In genomic region chr19:48993175-48994034, GRCh38 we compare ENCODE assay signal across 8 cellular contexts. TPM values are rescaled to one million over a fixed set of nuclear protein-coding genes. Genes with fewer than 3 reads are reported as not detected.
DNase-seq lines count a peak whose midpoint lies in the region; ATAC-seq and TF ChIP-seq lines count a peak whose summit lies in the region.

TSS of gene GYS1 (minus strand) at chr19:48993309. CDS start at chr19:48993112, 197 bp downstream.
TSS of gene RUVBL2 (plus strand) at chr19:48993887. CDS start at chr19:48993912, 25 bp downstream.

- in situ Hi-C loops in transverse colon (cut with MboI; ENCODE audit: low pct_ligation_motif_present in 1 of 4, low pct_unique_long_range_greater_than_20kb in 1 of 4, low sequenced_read_pairs in 3 of 4): no loop called here

- peaks cover 26% of the 10 kb centered on the region for H3K36me3 Mint-ChIP-seq in activated naive CD8-positive, alpha-beta T cell treated with anti-CD3 and anti-CD28 coated beads, Interleukin-2, amount 50 U/mL, for 24 hours (ENCODE audit: low read depth)

- 0% methylated on average over 10 to 56 of the region's 56 CpGs for WGBS in transverse colon (ENCODE audit: low coverage in 1 of 2), 2 donors

- no peaks in the 10 kb centered on the region for H3K4me1 ChIP-seq in parathyroid adenoma
- H3K4me1 ChIP-seq in transverse colon: peaks cover 16 to 36% (median 29%) of the 10 kb centered on the region in 4 donors

- H3K4me2 ChIP-seq in parathyroid adenoma (ENCODE audit: low read length): peak within 1 kb of the TSS; percentile 96

- H3K9me3 ChIP-seq in parathyroid adenoma (ENCODE audit: control insufficient read depth, low read length) (no peaks in the 10 kb centered on the region), transverse colon (no peaks in the 10 kb centered on the region)

- H3K27me3 ChIP-seq in parathyroid adenoma (ENCODE audit: control insufficient read depth, insufficient read depth, low read length) (no peaks in the 10 kb centered on the region), transverse colon (no peaks in the 10 kb centered on the region)

- peaks cover 20% of the 10 kb centered on the region for H3K79me2 ChIP-seq in parathyroid adenoma

- TF ChIP-seq CTCF in GM12865 (IDR thresholded peaks at IDR 0.05; ENCODE audit: insufficient read depth, low read depth, low read length, missing control alignments) (peak; percentile 98), parathyroid adenoma (IDR thresholded peaks at IDR 0.05) (peak; percentile 100), transverse colon (IDR thresholded peaks at IDR 0.05) (peak; percentile 97 to 100 (median 99))

- H3K9ac ChIP-seq in parathyroid adenoma: peak within 1 kb of the TSS; percentile 61

- no peaks in the 10 kb centered on the region for H3K9me3 Mint-ChIP-seq in activated naive CD8-positive, alpha-beta T cell treated with anti-CD3 and anti-CD28 coated beads, Interleukin-2, amount 50 U/mL, for 24 hours

- no peak for TF ChIP-seq EP300 in transverse colon (IDR thresholded peaks at IDR 0.05; ENCODE audit: low read depth)

- ATAC-seq in HG02678 (IDR thresholded peaks at IDR 0.05; ENCODE audit: unreplicated experiment) (peak; percentile 88), Right ventricle myocardium superior (ENCODE audit: poor library complexity) (peak; percentile 94)
- ATAC-seq in activated naive CD8-positive, alpha-beta T cell treated with anti-CD3 and anti-CD28 coated beads, Interleukin-2, amount 50 U/mL, for 24 hours: peak; percentile 95

- H3K36me3 ChIP-seq in parathyroid adenoma (ENCODE audit: control insufficient read depth, insufficient read depth, low read length) (no peaks in the 10 kb centered on the region), transverse colon (peaks cover 0 to 2% (median 0%) of the 10 kb centered on the region in 4 donors)

- H3K27ac Mint-ChIP-seq in activated naive CD8-positive, alpha-beta T cell treated with anti-CD3 and anti-CD28 coated beads, Interleukin-2, amount 50 U/mL, for 24 hours: peak within 1 kb of the TSS; percentile 99

- H3K27ac ChIP-seq in parathyroid adenoma (peak within 1 kb of the TSS; percentile 88), transverse colon (peak within 1 kb of the TSS; percentile 89 to 96 (median 94))

- peak within 1 kb of the TSS; percentile 95 for H3K4me3 ChIP-seq in GM12865 (ENCODE audit: low read depth, low read length)
- peak within 1 kb of the TSS; percentile 88 for H3K4me3 ChIP-seq in parathyroid adenoma (ENCODE audit: low read depth, low read length)
- H3K4me3 ChIP-seq in transverse colon: peak within 1 kb of the TSS; percentile 47 to 87 (median 54)

- peaks cover 39% of the 10 kb centered on the region for H3K4me1 Mint-ChIP-seq in activated naive CD8-positive, alpha-beta T cell treated with anti-CD3 and anti-CD28 coated beads, Interleukin-2, amount 50 U/mL, for 24 hours

- peak; percentile 92 for TF ChIP-seq POLR2A in transverse colon (IDR thresholded peaks at IDR 0.05)

- DNase-seq in GM12865 (ENCODE audit: low read depth): peak; percentile 100
- peak; percentile 99 for DNase-seq in NCI-H128 (lab: John Stamatoyannopoulos, UW; ENCODE audit: unreplicated experiment)
- DNase-seq in SW 1271 (lab: John Stamatoyannopoulos, UW): peak; percentile 94 to 98
- peak; percentile 99 for DNase-seq in activated naive CD8-positive, alpha-beta T cell treated with anti-CD3 and anti-CD28 coated beads, Interleukin-2, amount 50 U/mL, for 24 hours
- peak; percentile 100 for DNase-seq in Right ventricle myocardium superior
- peak; percentile 99 for DNase-seq in transverse colon

- intact Hi-C loops in Right ventricle myocardium superior (cut with DNase I) (no loop called here), transverse colon (cut with DNase I; ENCODE audit: low total_unique reads) (loop anchor here (2.0 kb wide), 1 partner anchor 203 kb away; no protein-coding TSS in a partner anchor)

- H3K4me3 Mint-ChIP-seq in activated naive CD8-positive, alpha-beta T cell treated with anti-CD3 and anti-CD28 coated beads, Interleukin-2, amount 50 U/mL, for 24 hours: peak within 1 kb of the TSS; percentile 98

- H2AFZ ChIP-seq in parathyroid adenoma: peak within 1 kb of the TSS; percentile 84

- H3K27me3 Mint-ChIP-seq in activated naive CD8-positive, alpha-beta T cell treated with anti-CD3 and anti-CD28 coated beads, Interleukin-2, amount 50 U/mL, for 24 hours: no peaks in the 10 kb centered on the region

RNA-seq across cellular contexts. Expression of gene GYS1, which starts in this region (rescaled TPM):
- total RNA-seq in Right ventricle myocardium superior (100 TPM), transverse colon (100 to 1,000 TPM in 1 of 4 donors, 10 to 100 TPM in 3; 31.8 to 107 (median 40.9) TPM)

RNA-seq across cellular contexts. Expression of gene RUVBL2, which starts in this region (rescaled TPM):
- total RNA-seq in Right ventricle myocardium superior (41.7 TPM), transverse colon (10 to 100 TPM; 48.6 to 66.9 (median 59.4) TPM)

Comparison
In these comparisons a context has a peak if more than half of its experiments do, and no peak if none do; other contexts are left out.
1. Peak in every context shown above with its lines: DNase-seq, ATAC-seq, H3K4me3 ChIP-seq and H3K27ac ChIP-seq.